8 cellular contexts compared by ENCODE assay signal in genomic region chr22:39316440-39317083, GRCh38.
DNase-seq lines count a peak whose midpoint lies in the region; ATAC-seq and TF ChIP-seq lines count a peak whose summit lies in the region.

No MANE protein-coding gene starts in this region.

- TF ChIP-seq CTCF in choroid plexus epithelial cell (conservative IDR thresholded peaks at IDR 0.05; ENCODE audit: low read depth, low read length): peak; percentile 93

- no peak for ATAC-seq in HG03521 (IDR thresholded peaks at IDR 0.05; ENCODE audit: unreplicated experiment)

- H3K4me3 ChIP-seq in choroid plexus epithelial cell (ENCODE audit: low read depth, low read length): peak overlapping the region; percentile 90

- DNase-seq in DMS79 treated with DMSO at 0.1 percent for 48 hours (lab: John Stamatoyannopoulos, UW) (peak; percentile 6), DMS79 (lab: John Stamatoyannopoulos, UW) (no peak), NCI-H2227 (lab: John Stamatoyannopoulos, UW; ENCODE audit: unreplicated experiment) (peak; percentile 67), choroid plexus epithelial cell (ENCODE audit: low read depth) (peak; percentile 97), left kidney (ENCODE audit: low read depth, low spot score) (peak; percentile 90)
- DNase-seq in activated CD4-positive, alpha-beta T cell treated with anti-CD3 and anti-CD28 coated beads for 24 hours (ENCODE audit: low read depth in 2 of 2): peak; percentile 60 to 73
- peak; percentile 81 for DNase-seq in stimulated activated CD4-positive, alpha-beta T cell treated with anti-CD3 and anti-CD28 coated beads, Interleukin-1b, Interleukin-23, amount 100 ng/mL, for 48 hours
